ENCODE assay signal across 25 cellular contexts in genomic region chr4:89331637-89332544, GRCh38. TPM values are rescaled to one million over a fixed set of nuclear protein-coding genes. Genes with fewer than 3 reads are reported as not detected.
A peak's percentile ranks its signal among the peaks of the same experiment; 100 is the strongest.
DNase-seq lines count a peak whose midpoint lies in the region; ATAC-seq and TF ChIP-seq lines count a peak whose summit lies in the region.
"Had no signal": no experiment of that assay in that cellular context is flagged by ENCODE, and none has a peak within 500 bp of the region (broad histone marks: within the 10 kb centered on the region; RNA-seq: fewer than 3 reads in every experiment).

No MANE protein-coding gene starts in this region.

- H3K27ac Mint-ChIP-seq in stimulated activated naive B cell treated with anti-CD40 and anti-IgM and Interleukin-4, amounts not matched to agents 10 μg/mL and 1 μg/mL and 100 μg/mL, for 72 hours: no peak overlapping the region
- H3K27ac Mint-ChIP-seq in activated CD8-positive, alpha-beta T cell treated with anti-CD3 and anti-CD28 coated beads, Interleukin-2, amount 10 ng/mL, durations not matched to agents 7 days and 5 days: no peak overlapping the region
- H3K27ac Mint-ChIP-seq: activated CD4-positive, alpha-beta memory T cell treated with anti-CD3 and anti-CD28 coated beads, Interleukin-2, amount 10 ng/mL, durations not matched to agents 7 days and 5 days; CD4-positive, alpha-beta T cell; naive B cell; stimulated activated effector memory CD8-positive, alpha-beta T cell treated with anti-CD3 and anti-CD28 coated beads, Interleukin-12 subunit alpha, Interleukin-12 subunit beta, amount 100 ng/mL, for 72 hours; T-helper 1 cell treated with Interleukin-12 subunit alpha and Interleukin-12 subunit beta and Interleukin-4 antibody, amounts not matched to agents 30 μg/mL and 1 μg/mL, for 36 hours; WTC11 had no signal

- H3K27me3 Mint-ChIP-seq in stimulated activated naive B cell treated with anti-CD40 and anti-IgM and Interleukin-4, amounts not matched to agents 10 μg/mL and 1 μg/mL and 100 μg/mL, for 72 hours: peaks cover 2 to 5% of the 10 kb centered on the region in 2 donors
- H3K27me3 Mint-ChIP-seq in activated CD8-positive, alpha-beta T cell treated with anti-CD3 and anti-CD28 coated beads, Interleukin-2, amount 10 ng/mL, durations not matched to agents 7 days and 5 days (ENCODE audit: low read depth): peaks cover 2% of the 10 kb centered on the region
- H3K27me3 Mint-ChIP-seq: activated CD4-positive, alpha-beta memory T cell treated with anti-CD3 and anti-CD28 coated beads, Interleukin-2, amount 10 ng/mL, durations not matched to agents 7 days and 5 days; CD4-positive, alpha-beta T cell had no signal

- no peaks in the 10 kb centered on the region for H3K9me3 Mint-ChIP-seq in stimulated activated naive B cell treated with anti-CD40 and anti-IgM and Interleukin-4, amounts not matched to agents 10 μg/mL and 1 μg/mL and 100 μg/mL, for 72 hours
- peaks cover 18% of the 10 kb centered on the region for H3K9me3 Mint-ChIP-seq in activated CD8-positive, alpha-beta T cell treated with anti-CD3 and anti-CD28 coated beads, Interleukin-2, amount 10 ng/mL, durations not matched to agents 7 days and 5 days (ENCODE audit: insufficient read depth)
- H3K9me3 Mint-ChIP-seq: CD4-positive, alpha-beta T cell had no signal

- peaks cover 0 to 29% (median 0%) of the 10 kb centered on the region in 12 donors for H3K4me1 ChIP-seq in heart left ventricle
- peaks cover 1% of the 10 kb centered on the region for H3K4me1 ChIP-seq in right cardiac atrium (ENCODE audit: control insufficient read depth, insufficient read depth, low read length)
- H3K4me1 ChIP-seq: pancreas had no signal

- intact Hi-C loops in heart left ventricle (cut with DNase I) (no loop called here), right cardiac atrium (cut with DNase I) (no loop called here)

- peak overlapping the region; percentile 23 to 33 for H3K4me3 Mint-ChIP-seq in stimulated activated naive B cell treated with anti-CD40 and anti-IgM and Interleukin-4, amounts not matched to agents 10 μg/mL and 1 μg/mL and 100 μg/mL, for 72 hours
- H3K4me3 Mint-ChIP-seq in activated CD8-positive, alpha-beta T cell treated with anti-CD3 and anti-CD28 coated beads, Interleukin-2, amount 10 ng/mL, durations not matched to agents 7 days and 5 days: no peak overlapping the region
- H3K4me3 Mint-ChIP-seq: activated CD4-positive, alpha-beta memory T cell treated with anti-CD3 and anti-CD28 coated beads, Interleukin-2, amount 10 ng/mL, durations not matched to agents 7 days and 5 days; CD4-positive, alpha-beta T cell; naive B cell; stimulated activated effector memory CD8-positive, alpha-beta T cell treated with anti-CD3 and anti-CD28 coated beads, Interleukin-12 subunit alpha, Interleukin-12 subunit beta, amount 100 ng/mL, for 72 hours; T-helper 1 cell treated with Interleukin-12 subunit alpha and Interleukin-12 subunit beta and Interleukin-4 antibody, amounts not matched to agents 30 μg/mL and 1 μg/mL, for 36 hours; WTC11 had no signal

- no peak for TF ChIP-seq CTCF in heart left ventricle (IDR thresholded peaks at IDR 0.05)

- no peak for DNase-seq in heart left ventricle
- no peak for DNase-seq in right cardiac atrium
- DNase-seq in NOMO-1 treated with DMSO at 0.1 percent for 48 hours (lab: John Stamatoyannopoulos, UW; ENCODE audit: unreplicated experiment): peak; percentile 66
- peak; percentile 21 for DNase-seq in globus pallidus (ENCODE audit: low spot score)
- no peak for DNase-seq in stimulated activated naive B cell treated with anti-CD40 and anti-IgM and Interleukin-4, amounts not matched to agents 10 μg/mL and 1 μg/mL and 100 μg/mL, for 72 hours
- no peak for DNase-seq in activated T-cell treated with anti-CD3 and anti-CD28 coated beads for 4 hours
- DNase-seq in activated CD8-positive, alpha-beta T cell treated with anti-CD3 and anti-CD28 coated beads, Interleukin-2, amount 10 ng/mL, durations not matched to agents 7 days and 5 days: no peak
- no peak for DNase-seq in stimulated activated naive CD4-positive, alpha-beta T cell (lab: John Stamatoyannopoulos, UW)
- DNase-seq: activated CD4-positive, alpha-beta memory T cell treated with anti-CD3 and anti-CD28 coated beads, Interleukin-2, amount 10 ng/mL, durations not matched to agents 7 days and 5 days; activated naive CD4-positive, alpha-beta T cell treated with Interleukin-2 at 50 U/mL for 16 hours; activated T-cell treated with anti-CD3 and anti-CD28 coated beads, Interleukin-2, amount 50 U/mL, for 1 hour; caudate nucleus; CD4-positive, alpha-beta T cell; DMS 273 treated with DMSO at 0.1 percent for 48 hours; IMR-90; mammary epithelial cell; naive B cell; NCI-H2081 treated with DMSO at 0.1 percent for 48 hours; NCI-H446 treated with DMSO at 0.1 percent for 48 hours; pancreas had no signal

- WGBS in heart left ventricle, 4 donors: 78 to 82% (median 81%) methylated on average over 5 of the region's 5 CpGs
- 72% methylated on average over 5 of the region's 5 CpGs for WGBS in right cardiac atrium

- no peaks in the 10 kb centered on the region for H3K36me3 ChIP-seq in heart left ventricle
- H3K36me3 ChIP-seq: pancreas, thoracic aorta had no signal

- no peaks in the 10 kb centered on the region for H3K27me3 ChIP-seq in heart left ventricle
- H3K27me3 ChIP-seq in right cardiac atrium (ENCODE audit: control insufficient read depth, insufficient read depth): no peaks in the 10 kb centered on the region
- H3K27me3 ChIP-seq: pancreas had no signal

- H3K27ac ChIP-seq in heart left ventricle (peak overlapping the region in 1 of 12 donors; percentile 88), right cardiac atrium (ENCODE audit: low read length) (no peak overlapping the region)
- H3K27ac ChIP-seq: epithelial cell of prostate, pancreas, thoracic aorta had no signal

- H3K4me3 ChIP-seq in heart left ventricle: no peak overlapping the region
- no peak overlapping the region for H3K4me3 ChIP-seq in right cardiac atrium (ENCODE audit: low read length)
- H3K4me3 ChIP-seq: pancreas, thoracic aorta had no signal

- POLR2A ChIA-PET in activated CD8-positive, alpha-beta T cell treated with anti-CD3 and anti-CD28 coated beads, Interleukin-2, amount 10 ng/mL, durations not matched to agents 7 days and 5 days (lab: Charles Lee): no interaction called here

- TF ChIP-seq POLR2A in heart left ventricle (IDR thresholded peaks at IDR 0.05): no peak

- H3K36me3 Mint-ChIP-seq in stimulated activated naive B cell treated with anti-CD40 and anti-IgM and Interleukin-4, amounts not matched to agents 10 μg/mL and 1 μg/mL and 100 μg/mL, for 72 hours: no peaks in the 10 kb centered on the region
- H3K36me3 Mint-ChIP-seq in activated CD8-positive, alpha-beta T cell treated with anti-CD3 and anti-CD28 coated beads, Interleukin-2, amount 10 ng/mL, durations not matched to agents 7 days and 5 days (ENCODE audit: low read depth): peaks cover 19% of the 10 kb centered on the region
- H3K36me3 Mint-ChIP-seq: stimulated activated effector memory CD8-positive, alpha-beta T cell treated with anti-CD3 and anti-CD28 coated beads, Interleukin-12 subunit alpha, Interleukin-12 subunit beta, amount 100 ng/mL, for 72 hours; WTC11 had no signal

- CTCF ChIA-PET in activated CD8-positive, alpha-beta T cell treated with anti-CD3 and anti-CD28 coated beads, Interleukin-2, amount 10 ng/mL, durations not matched to agents 7 days and 5 days (lab: Charles Lee): no interaction called here

- ATAC-seq in heart left ventricle (peak in 3 of 4 donors; percentile 33 to 70 (median 57)), right cardiac atrium (no peak)
- peak in 1 of 2 donors; percentile 16 for ATAC-seq in stimulated activated naive B cell treated with anti-CD40 and anti-IgM and Interleukin-4, amounts not matched to agents 10 μg/mL and 1 μg/mL and 100 μg/mL, for 72 hours (replicated peaks)
- no peak for ATAC-seq in activated CD8-positive, alpha-beta T cell treated with anti-CD3 and anti-CD28 coated beads, Interleukin-2, amount 10 ng/mL, durations not matched to agents 7 days and 5 days
- ATAC-seq: stimulated activated effector memory CD8-positive, alpha-beta T cell treated with anti-CD3 and anti-CD28 coated beads, Interleukin-12 subunit alpha, Interleukin-12 subunit beta, amount 100 ng/mL, for 72 hours; WTC11 had no signal

- peaks cover 0 to 13% (median 0%) of the 10 kb centered on the region in 12 donors for H3K9me3 ChIP-seq in heart left ventricle
- H3K9me3 ChIP-seq in right cardiac atrium (ENCODE audit: control insufficient read depth, low read length): no peaks in the 10 kb centered on the region
- H3K9me3 ChIP-seq: pancreas, thoracic aorta had no signal

- H3K4me1 Mint-ChIP-seq in stimulated activated naive B cell treated with anti-CD40 and anti-IgM and Interleukin-4, amounts not matched to agents 10 μg/mL and 1 μg/mL and 100 μg/mL, for 72 hours: peaks cover 14 to 30% of the 10 kb centered on the region in 2 donors
- H3K4me1 Mint-ChIP-seq in activated CD8-positive, alpha-beta T cell treated with anti-CD3 and anti-CD28 coated beads, Interleukin-2, amount 10 ng/mL, durations not matched to agents 7 days and 5 days (ENCODE audit: low read depth): peaks cover 22% of the 10 kb centered on the region
- H3K4me1 Mint-ChIP-seq: stimulated activated effector memory CD8-positive, alpha-beta T cell treated with anti-CD3 and anti-CD28 coated beads, Interleukin-12 subunit alpha, Interleukin-12 subunit beta, amount 100 ng/mL, for 72 hours had no signal

RNA-seq across cellular contexts. Expression of gene GPRIN3, which starts 24.3 kb away (rescaled TPM):
- total RNA-seq in heart left ventricle (10 to 100 TPM in 7 of 9 donors, 1 to 10 TPM in 2; 6.3 to 16.5 (median 13.8) TPM), right cardiac atrium (10 to 100 TPM in 1 of 4 donors, 1 to 10 TPM in 3; 4.8 to 10.3 (median 9.0) TPM)
- polyA plus RNA-seq in heart left ventricle (1 to 10 TPM; 2.4 to 4.4 TPM), right cardiac atrium (2.1 TPM)
- 10 to 100 TPM; 40.6 to 40.8 TPM for total RNA-seq in activated CD8-positive, alpha-beta T cell treated with anti-CD3 and anti-CD28 coated beads, Interleukin-2, amount 10 ng/mL, durations not matched to agents 7 days and 5 days
- polyA plus RNA-seq: IMR-90, mammary epithelial cell had no signal

Comparison
In these comparisons a context has a peak if more than half of its experiments do, and no peak if none do; other contexts are left out.
1. ATAC-seq: peak in heart left ventricle (3 of 4); none in right cardiac atrium (0 of 2) and activated CD8-positive, alpha-beta T cell treated with anti-CD3 and anti-CD28 coated beads, Interleukin-2, amount 10 ng/mL, durations not matched to agents 7 days and 5 days (single experiment).
2. DNase-seq: peak in NOMO-1 treated with DMSO at 0.1 percent for 48 hours (single experiment) and globus pallidus (single experiment); none in heart left ventricle (0 of 5), right cardiac atrium (0 of 3), stimulated activated naive B cell treated with anti-CD40 and anti-IgM and Interleukin-4, amounts not matched to agents 10 μg/mL and 1 μg/mL and 100 μg/mL, for 72 hours (single experiment), activated T-cell treated with anti-CD3 and anti-CD28 coated beads for 4 hours (single experiment), activated CD8-positive, alpha-beta T cell treated with anti-CD3 and anti-CD28 coated beads, Interleukin-2, amount 10 ng/mL, durations not matched to agents 7 days and 5 days (single experiment) and stimulated activated naive CD4-positive, alpha-beta T cell (0 of 6).